18 cellular contexts compared by ENCODE assay signal in genomic region chr19:4446801-4447200, GRCh38. TPM values are rescaled to one million over a fixed set of nuclear protein-coding genes. Genes with fewer than 3 reads are reported as not detected.
DNase-seq lines count a peak whose midpoint lies in the region; ATAC-seq and TF ChIP-seq lines count a peak whose summit lies in the region.
"Had no signal": no experiment of that assay in that cellular context is flagged by ENCODE, and none has a peak within 500 bp of the region (broad histone marks: within the 10 kb centered on the region; RNA-seq: fewer than 3 reads in every experiment).

No MANE protein-coding gene starts in this region.

- POLR2A ChIA-PET in RWPE1 (lab: Yijun Ruan, JAX; ENCODE audit: low non-redundant PET), result no interaction called here
- POLR2A ChIA-PET in activated CD8-positive, alpha-beta T cell treated with anti-CD3 and anti-CD28 coated beads, Interleukin-2, amount 10 ng/mL, durations not matched to agents 7 days and 5 days (lab: Charles Lee), result no interaction called here

- H3K4me1 Mint-ChIP-seq in activated CD8-positive, alpha-beta T cell treated with anti-CD3 and anti-CD28 coated beads, Interleukin-2, amount 10 ng/mL, durations not matched to agents 7 days and 5 days (ENCODE audit: low read depth), result no peaks in the 10 kb centered on the region

- H3K27me3 ChIP-seq in H7 (ENCODE audit: control insufficient read depth, insufficient read depth, low read length), result no peaks in the 10 kb centered on the region
- H3K27me3 ChIP-seq: BE2C had no signal

- CTCF ChIA-PET in RWPE1 (lab: Yijun Ruan, JAX), result no interaction called here
- CTCF ChIA-PET in activated CD8-positive, alpha-beta T cell treated with anti-CD3 and anti-CD28 coated beads, Interleukin-2, amount 10 ng/mL, durations not matched to agents 7 days and 5 days (lab: Charles Lee), result no interaction called here

- TF ChIP-seq CTCF in RWPE1 (conservative IDR thresholded peaks at IDR 0.05; ENCODE audit: low read depth), result no peak

- H3K36me3 Mint-ChIP-seq in activated CD8-positive, alpha-beta T cell treated with anti-CD3 and anti-CD28 coated beads, Interleukin-2, amount 10 ng/mL, durations not matched to agents 7 days and 5 days (ENCODE audit: low read depth), result peaks cover 34% of the 10 kb centered on the region
- H3K36me3 Mint-ChIP-seq: IgD-negative memory B cell had no signal

- no peak for ATAC-seq in activated CD8-positive, alpha-beta T cell treated with anti-CD3 and anti-CD28 coated beads, Interleukin-2, amount 10 ng/mL, durations not matched to agents 7 days and 5 days
- ATAC-seq in HG03280 (IDR thresholded peaks at IDR 0.05; ENCODE audit: unreplicated experiment), result no peak
- ATAC-seq: A549 had no signal

- H3K27ac ChIP-seq in RWPE1, result peak overlapping the region; percentile 58
- H3K27ac ChIP-seq: A549, C4-2B, KMS-11 had no signal

- no peak overlapping the region for H3K27ac Mint-ChIP-seq in activated CD8-positive, alpha-beta T cell treated with anti-CD3 and anti-CD28 coated beads, Interleukin-2, amount 10 ng/mL, durations not matched to agents 7 days and 5 days
- H3K27ac Mint-ChIP-seq: CD4-positive, alpha-beta memory T cell; IgD-negative memory B cell had no signal

- no peaks in the 10 kb centered on the region for H3K9me3 Mint-ChIP-seq in activated CD8-positive, alpha-beta T cell treated with anti-CD3 and anti-CD28 coated beads, Interleukin-2, amount 10 ng/mL, durations not matched to agents 7 days and 5 days (ENCODE audit: insufficient read depth)
- H3K9me3 Mint-ChIP-seq: CD4-positive, alpha-beta memory T cell; H9; IgD-negative memory B cell had no signal

- H3K4me3 Mint-ChIP-seq in activated CD8-positive, alpha-beta T cell treated with anti-CD3 and anti-CD28 coated beads, Interleukin-2, amount 10 ng/mL, durations not matched to agents 7 days and 5 days, result no peak overlapping the region
- H3K4me3 Mint-ChIP-seq: CD4-positive, alpha-beta memory T cell; H9; IgD-negative memory B cell had no signal

- H3K36me3 ChIP-seq in H7 (replicated peaks; ENCODE audit: control insufficient read depth, insufficient read depth, low read length), result peaks cover 7% of the 10 kb centered on the region

- DNase-seq in D341Med (ENCODE audit: low spot score), result peak; percentile 22
- peak; percentile 59 for DNase-seq in H7
- no peak for DNase-seq in RWPE1 (ENCODE audit: low spot score)
- peak; percentile 7 for DNase-seq in iPS-NIHi11 (ENCODE audit: low spot score)
- no peak for DNase-seq in activated CD8-positive, alpha-beta T cell treated with anti-CD3 and anti-CD28 coated beads, Interleukin-2, amount 10 ng/mL, durations not matched to agents 7 days and 5 days
- DNase-seq in activated gamma-delta T cell (lab: John Stamatoyannopoulos, UW), result no peak
- no peak for DNase-seq in stimulated activated CD4-positive, alpha-beta T cell treated with anti-CD3 and anti-CD28 coated beads, Interleukin-15, amount 100 ng/mL, for 24 hours
- DNase-seq: BE2C; CD4-positive, alpha-beta memory T cell; DMS153; DMS79 treated with DMSO at 0.1 percent for 48 hours; EL; H9 had no signal

- no peaks in the 10 kb centered on the region for H3K27me3 Mint-ChIP-seq in activated CD8-positive, alpha-beta T cell treated with anti-CD3 and anti-CD28 coated beads, Interleukin-2, amount 10 ng/mL, durations not matched to agents 7 days and 5 days (ENCODE audit: low read depth)
- H3K27me3 Mint-ChIP-seq: CD4-positive, alpha-beta memory T cell; IgD-negative memory B cell had no signal

- H3K4me3 ChIP-seq in H7 (ENCODE audit: insufficient read depth, low read depth, low read length), result no peak overlapping the region
- H3K4me3 ChIP-seq: A549 had no signal

RNA-seq across cellular contexts. Expression of gene UBXN6, which starts 10.8 kb away (rescaled TPM):
- total RNA-seq in H7 (2014; rRNA removed; shearing (Covaris generic)), result 36.0 and 41.8 TPM in 2 replicates
- total RNA-seq in activated CD8-positive, alpha-beta T cell treated with anti-CD3 and anti-CD28 coated beads, Interleukin-2, amount 10 ng/mL, durations not matched to agents 7 days and 5 days, result 10 to 100 TPM; 34.1 to 36.6 TPM

RNA-seq across cellular contexts. Expression of gene HDGFL2, which starts 25.3 kb away (rescaled TPM):
- total RNA-seq in H7 (2014; rRNA removed; shearing (Covaris generic)), result 111 and 116 TPM in 2 replicates
- 10 to 100 TPM; 53.9 to 57.6 TPM for total RNA-seq in activated CD8-positive, alpha-beta T cell treated with anti-CD3 and anti-CD28 coated beads, Interleukin-2, amount 10 ng/mL, durations not matched to agents 7 days and 5 days

RNA-seq across cellular contexts. Expression of gene CHAF1A, which starts 44.4 kb away (rescaled TPM):
- 121 and 122 TPM in 2 replicates for total RNA-seq in H7 (2014; rRNA removed; shearing (Covaris generic))
- 100 to 1,000 TPM in 1 of 2 experiments, 10 to 100 TPM in 1; 95.3 to 104 TPM for total RNA-seq in activated CD8-positive, alpha-beta T cell treated with anti-CD3 and anti-CD28 coated beads, Interleukin-2, amount 10 ng/mL, durations not matched to agents 7 days and 5 days

RNA-seq across cellular contexts. Expression of gene SH3GL1, which starts 46.5 kb away (rescaled TPM):
- 73.1 and 97.7 TPM in 2 replicates for total RNA-seq in H7 (2014; rRNA removed; shearing (Covaris generic))
- 10 to 100 TPM; 65.1 to 67.9 TPM for total RNA-seq in activated CD8-positive, alpha-beta T cell treated with anti-CD3 and anti-CD28 coated beads, Interleukin-2, amount 10 ng/mL, durations not matched to agents 7 days and 5 days

Comparison
In these comparisons a context has a peak if more than half of its experiments do, and no peak if none do; other contexts are left out.
1. DNase-seq: peak in D341Med (single experiment), H7 (single experiment) and iPS-NIHi11 (single experiment); none in RWPE1 (single experiment), activated CD8-positive, alpha-beta T cell treated with anti-CD3 and anti-CD28 coated beads, Interleukin-2, amount 10 ng/mL, durations not matched to agents 7 days and 5 days (single experiment), activated gamma-delta T cell (single experiment) and stimulated activated CD4-positive, alpha-beta T cell treated with anti-CD3 and anti-CD28 coated beads, Interleukin-15, amount 100 ng/mL, for 24 hours (single experiment).